8 cellular contexts compared by ENCODE assay signal in genomic region chr1:156503672-156504055, GRCh38. TPM values are rescaled to one million over a fixed set of nuclear protein-coding genes. Genes with fewer than 3 reads are reported as not detected.
A peak's percentile ranks its signal among the peaks of the same experiment; 100 is the strongest.
DNase-seq lines count a peak whose midpoint lies in the region; ATAC-seq and TF ChIP-seq lines count a peak whose summit lies in the region.

No MANE protein-coding gene starts in this region.

- H3K4me1 Mint-ChIP-seq in GM23338 (peaks cover 54% of the 10 kb centered on the region), T-cell (peaks cover 53 to 72% (median 70%) of the 10 kb centered on the region in 3 donors)

- CTCF ChIA-PET in T-cell (lab: Charles Lee): interaction anchor here in 1 of 2 donors (1.1 to 5.4 kb wide), 2 partner anchors 23 to 105 kb away, joined by 3 to 51 read pairs; no protein-coding TSS in a partner anchor

- H3K9me3 Mint-ChIP-seq in GM23338 (peaks cover 5% of the 10 kb centered on the region; the same call in 1 of the 3 replicates), T-cell (no peaks in the 10 kb centered on the region)

- TF ChIP-seq CTCF in GM23338 (conservative IDR thresholded peaks at IDR 0.05; ENCODE audit: low read depth in 2 of 2) (no peak), fibroblast of lung (conservative IDR thresholded peaks at IDR 0.05 in 1 of 2, IDR thresholded peaks at IDR 0.05 in 1 of 2; ENCODE audit: low read depth in 1 of 2, low read length in 2 of 2) (no peak), gastrocnemius medialis (IDR thresholded peaks at IDR 0.05 in 4 of 5, conservative IDR thresholded peaks at IDR 0.05 in 1 of 5) (no peak)

- H3K79me2 ChIP-seq in GM23338 (replicated peaks; ENCODE audit: insufficient read depth): peaks cover 10% of the 10 kb centered on the region
- peaks cover 18% of the 10 kb centered on the region for H3K79me2 ChIP-seq in fibroblast of lung (ENCODE audit: control insufficient read depth, insufficient read depth, low read length)

- H3K4me3 Mint-ChIP-seq in GM23338: peak overlapping the region; percentile 73; the same call in 1 of the 3 replicates
- H3K4me3 Mint-ChIP-seq in T-cell: peak overlapping the region in 2 of 3 donors; percentile 22 to 82

- H4K20me1 ChIP-seq in GM23338 (replicated peaks; ENCODE audit: insufficient read depth) (no peaks in the 10 kb centered on the region), fibroblast of lung (ENCODE audit: control insufficient read depth, extremely low read depth, insufficient read depth, low read length) (no peaks in the 10 kb centered on the region)

- H3K27ac ChIP-seq in GM23338 (ENCODE audit: low read depth) (0 out of 2 replicates have a peak overlapping the region, but pooled peaks have one; percentile 87), fibroblast of lung (ENCODE audit: insufficient read depth, low read length) (peak overlapping the region; percentile 100), gastrocnemius medialis (peak overlapping the region; percentile 96 to 99 (median 98))

- H3K4me1 ChIP-seq in GM23338 (ENCODE audit: insufficient read depth) (peaks cover 35% of the 10 kb centered on the region), fibroblast of lung (ENCODE audit: control insufficient read depth, extremely low read depth, insufficient read depth, low read length) (peaks cover 42% of the 10 kb centered on the region), gastrocnemius medialis (peaks cover 42 to 59% of the 10 kb centered on the region in 2 donors)

- H3K36me3 Mint-ChIP-seq in GM23338 (ENCODE audit: low read depth) (no peaks in the 10 kb centered on the region), T-cell (no peaks in the 10 kb centered on the region)

- H2AFZ ChIP-seq in GM23338 (no peak overlapping the region), fibroblast of lung (ENCODE audit: low read length) (no peak overlapping the region)

- H3F3A ChIP-seq in GM23338 (replicated peaks; ENCODE audit: low read depth): peaks cover 15% of the 10 kb centered on the region

- peak overlapping the region; percentile 86 for H3K27ac Mint-ChIP-seq in GM23338
- peak overlapping the region; percentile 97 to 99 for H3K27ac Mint-ChIP-seq in T-cell

- in situ Hi-C loops in gastrocnemius medialis (cut with MboI; ENCODE audit: low sequenced_read_pairs in 4 of 4): no loop called here

- H3K27me3 Mint-ChIP-seq in GM23338 (ENCODE audit: insufficient read depth, low read depth, poor library complexity): peaks cover 23% of the 10 kb centered on the region
- no peaks in the 10 kb centered on the region for H3K27me3 Mint-ChIP-seq in T-cell

- H3K4me3 ChIP-seq in GM23338 (no peak overlapping the region), fibroblast of lung (replicated peaks in 1 of 4; ENCODE audit: control extremely low read depth in 1 of 4, insufficient read depth in 1 of 4, low read depth in 3 of 4, low read length in 4 of 4) (no peak overlapping the region), gastrocnemius medialis (peak overlapping the region; percentile 43 to 92 (median 60))

- H3K27me3 ChIP-seq in GM23338 (ENCODE audit: insufficient read depth): no peaks in the 10 kb centered on the region
- H3K27me3 ChIP-seq in fibroblast of lung (ENCODE audit: control insufficient read depth, insufficient read depth, low read length): no peaks in the 10 kb centered on the region
- H3K27me3 ChIP-seq in gastrocnemius medialis: no peaks in the 10 kb centered on the region

- intact Hi-C loops in gastrocnemius medialis (cut with DNase I; ENCODE audit: low total_unique reads): loop anchor here (5.0 kb wide), 1 partner anchor 159 kb away; no protein-coding TSS in a partner anchor

- peak overlapping the region; percentile 76 for H3K9ac ChIP-seq in fibroblast of lung (ENCODE audit: insufficient read depth, low read length)

- H3K9me3 ChIP-seq in fibroblast of lung (ENCODE audit: control insufficient read depth, insufficient read depth, low read depth, low read length) (no peaks in the 10 kb centered on the region), gastrocnemius medialis (no peaks in the 10 kb centered on the region)

- no peak for TF ChIP-seq POLR2A in gastrocnemius medialis (IDR thresholded peaks at IDR 0.05)

- H3K4me2 ChIP-seq in GM23338: peak overlapping the region; percentile 82
- H3K4me2 ChIP-seq in fibroblast of lung (ENCODE audit: extremely low read depth, insufficient read depth, low read length): peak overlapping the region; percentile 90

- H3K36me3 ChIP-seq in GM23338 (ENCODE audit: insufficient read depth) (no peaks in the 10 kb centered on the region), fibroblast of lung (ENCODE audit: control insufficient read depth, insufficient read depth, low read length) (no peaks in the 10 kb centered on the region), gastrocnemius medialis (no peaks in the 10 kb centered on the region)

- no peak for DNase-seq in GM23338 (ENCODE audit: low spot score)
- no peak for DNase-seq in T-cell
- no peak for DNase-seq in fibroblast of lung (ENCODE audit: low read depth in 2 of 2)
- DNase-seq in gastrocnemius medialis: peak in 1 of 2 donors; percentile 5
- no peak for DNase-seq in amygdala (lab: John Stamatoyannopoulos, UW)
- no peak for DNase-seq in HUDEP-2 (lab: John Stamatoyannopoulos, UW; ENCODE audit: unreplicated experiment in 76 of 76)
- no peak for DNase-seq in NCI-H510A (lab: John Stamatoyannopoulos, UW)
- no peak for DNase-seq in SW480 (ENCODE audit: low spot score)

- POLR2A ChIA-PET in T-cell (lab: Charles Lee): no interaction called here

- ATAC-seq in GM23338: no peak
- ATAC-seq in T-cell (replicated peaks in 1 of 4): no peak
- no peak for ATAC-seq in gastrocnemius medialis

- H3K9me2 ChIP-seq in GM23338 (ENCODE audit: insufficient read depth): no peaks in the 10 kb centered on the region; the same call in 1 of the 2 replicates

TF ChIP-seq in GM23338, 12 proteins besides CTCF, POLR2A, EP300 and RAD21 (continues in another document):
- TF ChIP-seq REST (IDR thresholded peaks at IDR 0.05; ENCODE audit: unreplicated experiment): no peak
- TF ChIP-seq CREB1 (CRISPR knock-in tag; IDR thresholded peaks at IDR 0.05; ENCODE audit: low read depth): no peak
- no peak for TF ChIP-seq ETS1 (IDR thresholded peaks at IDR 0.05)
- TF ChIP-seq POLR2AphosphoS5 (IDR thresholded peaks at IDR 0.05; ENCODE audit: low read depth): no peak
- no peak for TF ChIP-seq EZH2 (IDR thresholded peaks at IDR 0.05; ENCODE audit: low read depth, unreplicated experiment)
- TF ChIP-seq NANOG (IDR thresholded peaks at IDR 0.05; ENCODE audit: borderline replicate concordance): no peak
- TF ChIP-seq STAT1 (IDR thresholded peaks at IDR 0.05; ENCODE audit: unreplicated experiment): no peak

RNA-seq across cellular contexts. Expression of gene MEF2D, which starts 3.1 kb away (rescaled TPM):
- total RNA-seq in GM23338 (2014; rRNA removed; shearing (Covaris generic)): 9.7 and 15.5 TPM in 2 replicates
- polyA plus RNA-seq in GM23338 (2016; fragmentation: Nextera tagmentation; extraction: Ambion mirVana) (10.4 and 10.6 TPM in 2 replicates), fibroblast of lung (12.7 and 13.1 TPM in 2 replicates)
- total RNA-seq in T-cell (100 to 1,000 TPM in 2 of 5 donors, 10 to 100 TPM in 3; 60.7 to 133 (median 79.3) TPM), fibroblast of lung (4.6 and 9.9 TPM in 2 replicates), gastrocnemius medialis (100 to 1,000 TPM; 129 to 260 (median 168) TPM)
- polyA plus RNA-seq in fibroblast of lung (2012): 23.3 and 27.8 TPM in 2 replicates
- 30.5 and 45.4 TPM in 2 replicates for polyA minus RNA-seq in fibroblast of lung (ENCODE audit: low replicate concordance)

Comparison
In these comparisons a context has a peak if more than half of its experiments do, and no peak if none do; other contexts are left out.
1. H3K4me3 ChIP-seq: peak in gastrocnemius medialis (4 of 4); none in GM23338 (single experiment) and fibroblast of lung (0 of 4).
2. Peak in every context shown above with its lines, with median percentiles within 50 percentile points of each other: H3K27ac ChIP-seq.